ENCODE assay signal across 24 cellular contexts in genomic region chr22:23177197-23177596, GRCh38. TPM values are rescaled to one million over a fixed set of nuclear protein-coding genes. Genes with fewer than 3 reads are reported as not detected.
DNase-seq lines count a peak whose midpoint lies in the region; ATAC-seq and TF ChIP-seq lines count a peak whose summit lies in the region.
"Had no signal": no experiment of that assay in that cellular context is flagged by ENCODE, and none has a peak within 500 bp of the region (broad histone marks: within the 10 kb centered on the region; RNA-seq: fewer than 3 reads in every experiment).

No MANE protein-coding gene starts in this region.

- H3K36me3 Mint-ChIP-seq in activated CD4-positive, alpha-beta memory T cell treated with anti-CD3 and anti-CD28 coated beads, Interleukin-2, amount 10 ng/mL, durations not matched to agents 7 days and 5 days (ENCODE audit: low read depth), result peaks cover 9% of the 10 kb centered on the region
- peaks cover 7% of the 10 kb centered on the region for H3K36me3 Mint-ChIP-seq in activated CD4-positive, alpha-beta memory T cell treated with anti-CD3 and anti-CD28 coated beads for 36 hours
- peaks cover 13% of the 10 kb centered on the region for H3K36me3 Mint-ChIP-seq in endothelial cell (ENCODE audit: low read depth, unreplicated experiment)
- H3K36me3 Mint-ChIP-seq in T-helper 2 cell treated with Interferon-gamma antibody and Interleukin-4, amounts not matched to agents 5 μg/mL and 100 μg/mL, for 36 hours (ENCODE audit: low read depth), result peaks cover 10% of the 10 kb centered on the region
- H3K36me3 Mint-ChIP-seq: naive thymus-derived CD8-positive, alpha-beta T cell had no signal

- peaks cover 0 to 16% (median 4%) of the 10 kb centered on the region in 4 donors for H3K9me3 ChIP-seq in stomach

- H3K27me3 ChIP-seq in stomach, result no peaks in the 10 kb centered on the region
- H3K27me3 ChIP-seq: esophagus muscularis mucosa, spleen, tibial nerve had no signal

- POLR2A ChIA-PET in activated CD4-positive, alpha-beta memory T cell treated with anti-CD3 and anti-CD28 coated beads, Interleukin-2, amount 10 ng/mL, durations not matched to agents 7 days and 5 days (lab: Charles Lee), result interaction anchor here (1.4 kb wide), 1 partner anchor 105 kb away, joined by 7 read pairs; no protein-coding TSS in a partner anchor
- POLR2A ChIA-PET in activated CD4-positive, alpha-beta memory T cell treated with anti-CD3 and anti-CD28 coated beads for 36 hours (lab: Charles Lee), result no interaction called here

- H3K4me1 Mint-ChIP-seq in activated CD4-positive, alpha-beta memory T cell treated with anti-CD3 and anti-CD28 coated beads, Interleukin-2, amount 10 ng/mL, durations not matched to agents 7 days and 5 days, result peaks cover 48% of the 10 kb centered on the region
- H3K4me1 Mint-ChIP-seq in activated CD4-positive, alpha-beta memory T cell treated with anti-CD3 and anti-CD28 coated beads for 36 hours (ENCODE audit: low read depth), result peaks cover 26% of the 10 kb centered on the region
- peaks cover 18% of the 10 kb centered on the region for H3K4me1 Mint-ChIP-seq in endothelial cell (ENCODE audit: unreplicated experiment)
- peaks cover 27% of the 10 kb centered on the region for H3K4me1 Mint-ChIP-seq in T-helper 2 cell treated with Interferon-gamma antibody and Interleukin-4, amounts not matched to agents 5 μg/mL and 100 μg/mL, for 36 hours (ENCODE audit: low read depth)

- peaks cover 28 to 44% (median 40%) of the 10 kb centered on the region in 4 donors for H3K4me1 ChIP-seq in stomach

- peak overlapping the region; percentile 2 to 89 (median 55) for H3K27ac ChIP-seq in stomach
- H3K27ac ChIP-seq: BLaER1 treated with 17β-estradiol and CSF1 and Interleukin-3, amounts not matched to agents 10 nM and 100 nM; esophagus muscularis mucosa; SK-N-MC; tibial nerve; VCaP had no signal

- peaks cover 2% of the 10 kb centered on the region for H3K27me3 Mint-ChIP-seq in activated CD4-positive, alpha-beta memory T cell treated with anti-CD3 and anti-CD28 coated beads, Interleukin-2, amount 10 ng/mL, durations not matched to agents 7 days and 5 days
- H3K27me3 Mint-ChIP-seq in activated CD4-positive, alpha-beta memory T cell treated with anti-CD3 and anti-CD28 coated beads for 36 hours, result no peaks in the 10 kb centered on the region
- peaks cover 11% of the 10 kb centered on the region for H3K27me3 Mint-ChIP-seq in endothelial cell (ENCODE audit: unreplicated experiment)
- H3K27me3 Mint-ChIP-seq in T-helper 2 cell treated with Interferon-gamma antibody and Interleukin-4, amounts not matched to agents 5 μg/mL and 100 μg/mL, for 36 hours (ENCODE audit: low read depth), result no peaks in the 10 kb centered on the region
- H3K27me3 Mint-ChIP-seq: naive thymus-derived CD8-positive, alpha-beta T cell had no signal

- no peak for ATAC-seq in GM19463 (IDR thresholded peaks at IDR 0.05; ENCODE audit: unreplicated experiment)
- ATAC-seq: naive thymus-derived CD8-positive, alpha-beta T cell; Panc1 had no signal

- 31 to 68% (median 43%) methylated on average over 4 of the region's 4 CpGs for WGBS in stomach, 5 donors

- intact Hi-C loops in activated CD4-positive, alpha-beta memory T cell treated with anti-CD3 and anti-CD28 coated beads for 36 hours (cut with micrococcal nuclease), result loop anchor here (5.0 kb wide), 1 partner anchor 210 kb away; no protein-coding TSS in a partner anchor
- intact Hi-C loops in stomach (cut with DNase I; ENCODE audit: low total_unique reads), result loop anchor here (5.0 kb wide), 1 partner anchor 105 kb away; no protein-coding TSS in a partner anchor

- H3K9me3 Mint-ChIP-seq in activated CD4-positive, alpha-beta memory T cell treated with anti-CD3 and anti-CD28 coated beads, Interleukin-2, amount 10 ng/mL, durations not matched to agents 7 days and 5 days, result peaks cover 3% of the 10 kb centered on the region
- H3K9me3 Mint-ChIP-seq in activated CD4-positive, alpha-beta memory T cell treated with anti-CD3 and anti-CD28 coated beads for 36 hours, result peaks cover 2% of the 10 kb centered on the region
- H3K9me3 Mint-ChIP-seq in endothelial cell (ENCODE audit: unreplicated experiment), result peaks cover 13% of the 10 kb centered on the region
- H3K9me3 Mint-ChIP-seq in T-helper 2 cell treated with Interferon-gamma antibody and Interleukin-4, amounts not matched to agents 5 μg/mL and 100 μg/mL, for 36 hours, result peaks cover 8% of the 10 kb centered on the region

- no peak for TF ChIP-seq EP300 in stomach (IDR thresholded peaks at IDR 0.05)

- TF ChIP-seq POLR2A in stomach (IDR thresholded peaks at IDR 0.05), result no peak

- DNase-seq in activated CD4-positive, alpha-beta memory T cell treated with anti-CD3 and anti-CD28 coated beads, Interleukin-2, amount 10 ng/mL, durations not matched to agents 7 days and 5 days, result no peak
- DNase-seq in activated CD4-positive, alpha-beta memory T cell treated with anti-CD3 and anti-CD28 coated beads for 36 hours, result no peak
- DNase-seq in OCI-M1 (lab: John Stamatoyannopoulos, UW) (peak; percentile 85), endothelial cell (ENCODE audit: low spot score) (no peak), stomach (no peak), 8988T (no peak)
- DNase-seq in T-helper 2 cell treated with Interferon-gamma antibody and Interleukin-4, amounts not matched to agents 5 μg/mL and 100 μg/mL, for 36 hours (ENCODE audit: low spot score), result no peak
- DNase-seq: dermis blood vessel endothelial cell; mammary epithelial cell; naive thymus-derived CD8-positive, alpha-beta T cell; NCI-H2029; NCI-H510A; spleen had no signal

- CTCF ChIA-PET in activated CD4-positive, alpha-beta memory T cell treated with anti-CD3 and anti-CD28 coated beads, Interleukin-2, amount 10 ng/mL, durations not matched to agents 7 days and 5 days (lab: Charles Lee), result interaction anchor here (0.7 to 14.0 kb wide), 11 partner anchors 13 to 209 kb away, joined by 3 to 272 read pairs (median 4); no protein-coding TSS in a partner anchor
- CTCF ChIA-PET in activated CD4-positive, alpha-beta memory T cell treated with anti-CD3 and anti-CD28 coated beads for 36 hours (lab: Charles Lee), result interaction anchor here (1.4 to 15.1 kb wide), 7 partner anchors 30 to 217 kb away, joined by 3 to 309 read pairs (median 8); no protein-coding TSS in a partner anchor

- H3K36me3 ChIP-seq in stomach, result no peaks in the 10 kb centered on the region
- H3K36me3 ChIP-seq: esophagus muscularis mucosa, spleen had no signal

- no peak overlapping the region for H3K4me3 Mint-ChIP-seq in activated CD4-positive, alpha-beta memory T cell treated with anti-CD3 and anti-CD28 coated beads, Interleukin-2, amount 10 ng/mL, durations not matched to agents 7 days and 5 days
- no peak overlapping the region for H3K4me3 Mint-ChIP-seq in activated CD4-positive, alpha-beta memory T cell treated with anti-CD3 and anti-CD28 coated beads for 36 hours
- H3K4me3 Mint-ChIP-seq in endothelial cell (ENCODE audit: unreplicated experiment), result peak overlapping the region; percentile 78
- H3K4me3 Mint-ChIP-seq in T-helper 2 cell treated with Interferon-gamma antibody and Interleukin-4, amounts not matched to agents 5 μg/mL and 100 μg/mL, for 36 hours, result no peak overlapping the region

- H3K4me3 ChIP-seq in stomach, result no peak overlapping the region
- H3K4me3 ChIP-seq: BLaER1 treated with 17β-estradiol and CSF1 and Interleukin-3, amounts not matched to agents 10 nM and 100 nM; esophagus muscularis mucosa; SK-N-MC; spleen; tibial nerve had no signal

- TF ChIP-seq CTCF in endothelial cell (IDR thresholded peaks at IDR 0.05; ENCODE audit: unreplicated experiment), result no peak
- TF ChIP-seq CTCF in stomach (IDR thresholded peaks at IDR 0.05), result no peak

- peak overlapping the region; percentile 80 for H3K27ac Mint-ChIP-seq in activated CD4-positive, alpha-beta memory T cell treated with anti-CD3 and anti-CD28 coated beads, Interleukin-2, amount 10 ng/mL, durations not matched to agents 7 days and 5 days
- no peak overlapping the region for H3K27ac Mint-ChIP-seq in activated CD4-positive, alpha-beta memory T cell treated with anti-CD3 and anti-CD28 coated beads for 36 hours
- H3K27ac Mint-ChIP-seq in endothelial cell (ENCODE audit: unreplicated experiment), result peak overlapping the region; percentile 26
- no peak overlapping the region for H3K27ac Mint-ChIP-seq in T-helper 2 cell treated with Interferon-gamma antibody and Interleukin-4, amounts not matched to agents 5 μg/mL and 100 μg/mL, for 36 hours

RNA-seq across cellular contexts. Expression of gene BCR, which starts 3.1 kb away (rescaled TPM):
- 10 to 100 TPM; 60.7 to 63.2 TPM for total RNA-seq in activated CD4-positive, alpha-beta memory T cell treated with anti-CD3 and anti-CD28 coated beads, Interleukin-2, amount 10 ng/mL, durations not matched to agents 7 days and 5 days
- total RNA-seq in activated CD4-positive, alpha-beta memory T cell treated with anti-CD3 and anti-CD28 coated beads for 36 hours, result 10 to 100 TPM; 60.4 to 69.0 TPM
- 92.6 TPM for total RNA-seq in endothelial cell (ENCODE audit: unreplicated experiment)
- 10 to 100 TPM; 12.8 to 80.1 (median 41.5) TPM for total RNA-seq in stomach
- polyA plus RNA-seq in stomach, result 10 to 100 TPM; 10.4 to 14.7 (median 14.1) TPM

RNA-seq across cellular contexts. Expression of gene RAB36, which starts 31.9 kb away (rescaled TPM):
- total RNA-seq in activated CD4-positive, alpha-beta memory T cell treated with anti-CD3 and anti-CD28 coated beads, Interleukin-2, amount 10 ng/mL, durations not matched to agents 7 days and 5 days, result under 1 TPM in 1 of 2 experiments, not detected in 1; 0.33 TPM
- under 1 TPM; 0.31 to 0.46 TPM for total RNA-seq in activated CD4-positive, alpha-beta memory T cell treated with anti-CD3 and anti-CD28 coated beads for 36 hours
- total RNA-seq in endothelial cell (ENCODE audit: unreplicated experiment), result 2.2 TPM
- total RNA-seq in stomach, result 1 to 10 TPM in 2 of 5 donors, under 1 TPM in 2, not detected in 1; 0.58 to 7.6 (median 1.1) TPM
- 1 to 10 TPM; 1.6 to 1.9 (median 1.7) TPM for polyA plus RNA-seq in stomach

RNA-seq across cellular contexts. Expression of gene RSPH14, which starts 35.4 kb away (rescaled TPM):
- total RNA-seq in activated CD4-positive, alpha-beta memory T cell treated with anti-CD3 and anti-CD28 coated beads, Interleukin-2, amount 10 ng/mL, durations not matched to agents 7 days and 5 days, result not detected
- total RNA-seq in activated CD4-positive, alpha-beta memory T cell treated with anti-CD3 and anti-CD28 coated beads for 36 hours, result under 1 TPM in 1 of 2 experiments, not detected in 1; 0.46 TPM
- total RNA-seq in endothelial cell (ENCODE audit: unreplicated experiment), result 1.1 TPM
- total RNA-seq in stomach, result not detected
- polyA plus RNA-seq in stomach, result 1 to 10 TPM in 1 of 3 donors, not detected in 2; 2.0 TPM
- total RNA-seq: A172; activated CD8-positive, alpha-beta memory T cell treated with anti-CD3 and anti-CD28 coated beads for 36 hours; bronchial epithelial cell; M059J had no signal
- polyA plus RNA-seq: mammary epithelial cell had no signal

Comparison
In these comparisons a context has a peak if more than half of its experiments do, and no peak if none do; other contexts are left out.
1. H3K27ac Mint-ChIP-seq: peak in activated CD4-positive, alpha-beta memory T cell treated with anti-CD3 and anti-CD28 coated beads, Interleukin-2, amount 10 ng/mL, durations not matched to agents 7 days and 5 days (single experiment) and endothelial cell (single experiment); none in activated CD4-positive, alpha-beta memory T cell treated with anti-CD3 and anti-CD28 coated beads for 36 hours (single experiment) and T-helper 2 cell treated with Interferon-gamma antibody and Interleukin-4, amounts not matched to agents 5 μg/mL and 100 μg/mL, for 36 hours (single experiment).